Comparison of ENCODE assay signal across 8 cellular contexts in genomic region chr17:17108681-17109049, GRCh38.
A peak's percentile ranks its signal among the peaks of the same experiment; 100 is the strongest.
DNase-seq lines count a peak whose midpoint lies in the region; ATAC-seq, FAIRE-seq and TF ChIP-seq lines count a peak whose summit lies in the region.

No MANE protein-coding gene starts in this region.

- no peak overlapping the region for H3K4me2 ChIP-seq in astrocyte (ENCODE audit: low read length)

- no peak overlapping the region for H3K4me3 Mint-ChIP-seq in astrocyte (ENCODE audit: unreplicated experiment)

- peaks cover 14% of the 10 kb centered on the region for H3K36me3 Mint-ChIP-seq in astrocyte (ENCODE audit: low read depth, unreplicated experiment)

- intact Hi-C loops in spleen (cut with DNase I; ENCODE audit: low total_unique reads): loop anchor here (10.0 kb wide), 1 partner anchor 54 kb away; no protein-coding TSS in a partner anchor

- FAIRE-seq in astrocyte (lab: Jason Lieb, UNC): no peak

- no peak overlapping the region for H2AFZ ChIP-seq in astrocyte (ENCODE audit: low read depth, low read length)

- peak overlapping the region; percentile 35 for H3K27ac Mint-ChIP-seq in astrocyte (ENCODE audit: unreplicated experiment)

- H3K9me3 ChIP-seq in astrocyte (ENCODE audit: insufficient read depth, low read depth, low read length) (no peaks in the 10 kb centered on the region), spleen (no peaks in the 10 kb centered on the region)

- no peaks in the 10 kb centered on the region for H3K27me3 Mint-ChIP-seq in astrocyte (ENCODE audit: low read depth, unreplicated experiment)

- H3K79me2 ChIP-seq in astrocyte (ENCODE audit: insufficient read depth, low read length): peaks cover 100% of the 10 kb centered on the region

- in situ Hi-C loops in brain microvascular endothelial cell (cut with HindIII; ENCODE audit: low pct_ligation_motif_present, low sequenced_read_pairs): no loop called here

- H3K27ac ChIP-seq in astrocyte (ENCODE audit: low read depth, low read length) (no peak overlapping the region), layer of hippocampus (ENCODE audit: low read depth, low read length) (peak overlapping the region; percentile 67), spleen (peak overlapping the region in 6 of 8 donors; percentile 20 to 72 (median 38)), brain microvascular endothelial cell (no peak overlapping the region)

- peaks cover 21% of the 10 kb centered on the region for H3K4me1 Mint-ChIP-seq in astrocyte (ENCODE audit: low read depth, unreplicated experiment)

- no peaks in the 10 kb centered on the region for H3K27me3 ChIP-seq in astrocyte (ENCODE audit: insufficient read depth, low read length)
- H3K27me3 ChIP-seq in layer of hippocampus (ENCODE audit: control insufficient read depth, insufficient read depth, low read length): no peaks in the 10 kb centered on the region
- no peaks in the 10 kb centered on the region for H3K27me3 ChIP-seq in spleen (replicated peaks in 1 of 7)
- no peaks in the 10 kb centered on the region for H3K27me3 ChIP-seq in brain microvascular endothelial cell (replicated peaks)

- TF ChIP-seq CTCF in astrocyte (IDR thresholded peaks at IDR 0.05; ENCODE audit: insufficient read depth, low read depth, low read length): no peak
- no peak for TF ChIP-seq CTCF in spleen (IDR thresholded peaks at IDR 0.05 in 8 of 11, conservative IDR thresholded peaks at IDR 0.05 in 3 of 11)
- TF ChIP-seq CTCF in brain microvascular endothelial cell (IDR thresholded peaks at IDR 0.05; ENCODE audit: low read depth, low read length, missing control alignments): no peak

- H3K36me3 ChIP-seq in astrocyte (ENCODE audit: insufficient read depth, low read length): peaks cover 2% of the 10 kb centered on the region
- peaks cover 0 to 21% (median 0%) of the 10 kb centered on the region in 6 donors for H3K36me3 ChIP-seq in spleen
- peaks cover 5% of the 10 kb centered on the region for H3K36me3 ChIP-seq in brain microvascular endothelial cell (replicated peaks)

- DNase-seq in HT-29 (ENCODE audit: low spot score) (peak; percentile 60), astrocyte (ENCODE audit: low read depth) (no peak), spleen (no peak), kidney glomerular epithelial cell (lab: John Stamatoyannopoulos, UW) (no peak), brain microvascular endothelial cell (no peak)

- H3K9ac ChIP-seq in astrocyte (ENCODE audit: low read length): no peak overlapping the region

- H3K9me3 Mint-ChIP-seq in astrocyte (ENCODE audit: unreplicated experiment): no peaks in the 10 kb centered on the region

- no peak for ATAC-seq in GM19395 (IDR thresholded peaks at IDR 0.05; ENCODE audit: unreplicated experiment)
- no peak for ATAC-seq in HG02798 (IDR thresholded peaks at IDR 0.05; ENCODE audit: poor library complexity, unreplicated experiment)

- TF ChIP-seq POLR2A in spleen (IDR thresholded peaks at IDR 0.05): no peak

- 68 to 86% (median 79%) methylated on average over 8 of the region's 8 CpGs for WGBS in spleen, 5 donors

- peaks cover 100% of the 10 kb centered on the region for H4K20me1 ChIP-seq in astrocyte (ENCODE audit: insufficient read depth, low read length)

- H3K4me1 ChIP-seq in astrocyte (ENCODE audit: insufficient read depth, low read length): no peaks in the 10 kb centered on the region
- peaks cover 36 to 100% (median 75%) of the 10 kb centered on the region in 6 donors for H3K4me1 ChIP-seq in spleen

- H3K4me3 ChIP-seq in astrocyte (ENCODE audit: insufficient read depth, low read depth, low read length): no peak overlapping the region
- H3K4me3 ChIP-seq in spleen: no peak overlapping the region
- no peak overlapping the region for H3K4me3 ChIP-seq in brain microvascular endothelial cell (ENCODE audit: low read depth, low read length)

Comparison
In these comparisons a context has a peak if more than half of its experiments do, and no peak if none do; other contexts are left out.
1. H3K27ac ChIP-seq: peak in layer of hippocampus (single experiment) and spleen (6 of 8); none in astrocyte (single experiment) and brain microvascular endothelial cell (single experiment).